11 cellular contexts compared by ENCODE assay signal in the genomic region with DNA sequence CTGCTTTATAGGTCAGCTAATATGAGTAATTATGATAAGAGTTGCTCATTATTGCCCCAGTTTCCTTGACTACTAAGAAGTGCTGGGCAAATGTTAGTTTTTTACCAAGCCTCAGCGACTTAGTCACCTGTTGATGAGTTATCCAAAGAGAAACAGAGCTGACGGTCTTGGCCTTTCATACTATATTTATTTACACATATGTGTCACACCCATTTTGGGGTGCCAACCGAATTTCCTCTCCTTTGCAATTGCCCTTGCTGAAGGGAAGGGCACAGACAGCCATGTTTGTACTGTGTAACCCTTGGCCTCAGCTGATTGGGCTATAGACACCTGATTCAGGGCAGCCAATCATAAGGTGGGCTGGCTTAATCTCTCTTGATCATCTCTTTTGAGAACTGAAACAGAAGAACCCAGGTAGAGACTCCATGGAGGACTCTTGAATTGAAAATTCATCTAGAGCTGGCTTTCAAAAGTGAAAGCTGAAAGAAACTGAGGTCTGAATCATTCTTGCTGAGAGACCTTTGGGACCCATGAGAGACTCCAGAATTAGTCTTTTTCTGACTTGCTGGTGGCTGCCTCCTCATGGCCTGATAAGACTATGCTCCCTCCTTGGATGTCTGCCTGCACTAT.
DNase-seq lines count a peak whose midpoint lies in the region; ATAC-seq, FAIRE-seq and TF ChIP-seq lines count a peak whose summit lies in the region.
"Had no signal": no experiment of that assay in that cellular context is flagged by ENCODE, and none has a peak within 500 bp of the region (broad histone marks: within the 10 kb centered on the region; RNA-seq: fewer than 3 reads in every experiment).

No MANE protein-coding gene starts in this region.

- WGBS in A549 (ENCODE audit: missing lambda C conversion rate), result 0% methylated on average over 3 of the region's 3 CpGs
- 89% methylated on average over 3 of the region's 3 CpGs for WGBS in heart right ventricle, 2 donors
- no CpG with 5 or more reads among the region's 3 CpGs for WGBS in H9 (ENCODE audit: extremely low coverage, insufficient read length, low lambda C conversion rate)
- 43 to 71% methylated on average over 3 of the region's 3 CpGs for WGBS in aorta, 2 donors

- peak overlapping the region; percentile 60 to 71 for H3K27ac ChIP-seq in A549
- H3K27ac ChIP-seq in brain microvascular endothelial cell, result no peak overlapping the region
- H3K27ac ChIP-seq in heart right ventricle, result no peak overlapping the region
- no peak overlapping the region for H3K27ac ChIP-seq in H9 (ENCODE audit: insufficient read length, low read depth, low read length)
- H3K27ac ChIP-seq in aorta (ENCODE audit: low read depth in 1 of 2, low read length in 2 of 2), result no peak overlapping the region
- H3K27ac ChIP-seq: tibial nerve had no signal

- no peak overlapping the region for H3K4ac ChIP-seq in H9 (ENCODE audit: low read depth, low read length)

- no peaks in the 10 kb centered on the region for H3K27me3 ChIP-seq in brain microvascular endothelial cell (replicated peaks)
- H3K27me3 ChIP-seq in heart right ventricle, result peaks cover 0 to 17% (median 0%) of the 10 kb centered on the region in 7 donors
- no peaks in the 10 kb centered on the region for H3K27me3 ChIP-seq in H9 (ENCODE audit: insufficient read depth, low read length)
- no peaks in the 10 kb centered on the region for H3K27me3 ChIP-seq in aorta (ENCODE audit: control insufficient read depth in 1 of 2, insufficient read depth in 2 of 2, low read length in 1 of 2)
- H3K27me3 ChIP-seq: body of pancreas, tibial nerve had no signal

- H3K9me3 ChIP-seq in A549 (no peaks in the 10 kb centered on the region), heart right ventricle (no peaks in the 10 kb centered on the region), H9 (ENCODE audit: control insufficient read depth, low read depth, low read length) (peaks cover 41% of the 10 kb centered on the region), aorta (ENCODE audit: control insufficient read depth, low read length) (no peaks in the 10 kb centered on the region)
- H3K9me3 ChIP-seq: body of pancreas, tibial nerve had no signal

- no peak overlapping the region for H3K14ac ChIP-seq in H9 (ENCODE audit: insufficient read depth, low read length)

- H3K9ac ChIP-seq in H9 (ENCODE audit: extremely low read depth, insufficient read length, low read length), result no peak overlapping the region

- no peak for TF ChIP-seq EP300 in A549 (IDR thresholded peaks at IDR 0.05)

- no peak overlapping the region for H3K18ac ChIP-seq in H9 (ENCODE audit: insufficient read length, low read depth, low read length)

- no peaks in the 10 kb centered on the region for H3K79me1 ChIP-seq in H9 (ENCODE audit: insufficient read depth, low read depth, low read length, poor library complexity, severe bottlenecking)

- CTCF ChIA-PET in A549 (lab: Yijun Ruan, JAX), result interaction anchor here (0.9 kb wide), 1 partner anchor 10 kb away, joined by 3 read pairs; no protein-coding TSS in a partner anchor

- no peak overlapping the region for H2BK15ac ChIP-seq in H9 (ENCODE audit: low read depth, low read length)

- no peaks in the 10 kb centered on the region for H4K20me1 ChIP-seq in H9 (ENCODE audit: control insufficient read depth, insufficient read depth, insufficient read length)

- H3K4me2 ChIP-seq in A549 (peak overlapping the region; percentile 73), H9 (ENCODE audit: insufficient read depth, insufficient read length, low read length) (no peak overlapping the region)

- POLR2A ChIA-PET in A549 (lab: Yijun Ruan, JAX), result interaction anchor here (1.6 kb wide), 1 partner anchor 16 kb away, joined by 18 read pairs; no protein-coding TSS in a partner anchor

- no peaks in the 10 kb centered on the region for H3K23me2 ChIP-seq in H9 (ENCODE audit: insufficient read length, low read depth, low read length, poor library complexity, severe bottlenecking)

- no peak overlapping the region for H3T11ph ChIP-seq in H9 (ENCODE audit: low read length)

- no peak overlapping the region for H2AFZ ChIP-seq in H9 (ENCODE audit: low read length)

- H3K56ac ChIP-seq in H9 (ENCODE audit: insufficient read length, low read depth, low read length), result no peak overlapping the region

- H3K36me3 Mint-ChIP-seq in H9 (ENCODE audit: insufficient read depth in 1 of 3, low read depth in 3 of 3), result peaks cover 0 to 3% (median 0%) of the 10 kb centered on the region in 3 experiments; a peak in 2 of 7 replicates

- H3K4me1 ChIP-seq in A549 (peaks cover 84% of the 10 kb centered on the region), heart right ventricle (peaks cover 0 to 11% (median 4%) of the 10 kb centered on the region in 9 donors), H9 (ENCODE audit: insufficient read depth, low read length) (no peaks in the 10 kb centered on the region), aorta (ENCODE audit: control insufficient read depth in 1 of 2, insufficient read depth in 2 of 2, low read length in 2 of 2) (no peaks in the 10 kb centered on the region)
- H3K4me1 ChIP-seq: tibial nerve had no signal

- no peak overlapping the region for H4K8ac ChIP-seq in H9 (replicated peaks; ENCODE audit: insufficient read length, low read depth, low read length)

- no peak for TF ChIP-seq RAD21 in A549 (conservative IDR thresholded peaks at IDR 0.05 in 1 of 2, IDR thresholded peaks at IDR 0.05 in 1 of 2)

- DNase-seq in A549 (ENCODE audit: low read depth in 1 of 2, low spot score in 1 of 2) (peak; percentile 32 to 85), LoVo (ENCODE audit: low spot score) (peak; percentile 63), brain microvascular endothelial cell (peak; percentile 12), heart right ventricle (no peak), H9 (no peak), aorta (no peak), cortex of kidney (lab: John Stamatoyannopoulos, UW) (no peak)
- DNase-seq: NCI-H1105 treated with DMSO at 0.1 percent for 48 hours had no signal

- ATAC-seq in A549, result peak; percentile 74 to 83
- ATAC-seq in GM19324 (IDR thresholded peaks at IDR 0.05; ENCODE audit: low FRiP score, unreplicated experiment), result peak; percentile 52
- no peak for ATAC-seq in heart right ventricle
- ATAC-seq in aorta (ENCODE audit: low FRiP score), result no peak
- ATAC-seq: body of pancreas had no signal

- H3K4me1 Mint-ChIP-seq in H9, result no peaks in the 10 kb centered on the region

- H4K5ac ChIP-seq in H9 (ENCODE audit: insufficient read length, low read depth, low read length), result no peak overlapping the region

- FAIRE-seq in A549 (lab: Jason Lieb, UNC), result peak; percentile 98

- H2BK120ac ChIP-seq in H9 (ENCODE audit: low read depth, low read length, poor library complexity, severe bottlenecking), result no peak overlapping the region

- no peak overlapping the region for H3K4me3 Mint-ChIP-seq in H9

- no peak for TF ChIP-seq POLR2A in A549 (IDR thresholded peaks at IDR 0.05; ENCODE audit: low read length)

- H3K79me2 ChIP-seq in H9 (ENCODE audit: insufficient read depth, low read length), result no peaks in the 10 kb centered on the region

- H3K27me3 Mint-ChIP-seq in H9 (ENCODE audit: low read depth), result no peaks in the 10 kb centered on the region; the same call in 1 of the 2 replicates

- no peak overlapping the region for H4K91ac ChIP-seq in H9 (ENCODE audit: insufficient read length, low read depth, low read length)

- H3K36me3 ChIP-seq in brain microvascular endothelial cell (replicated peaks) (no peaks in the 10 kb centered on the region), heart right ventricle (no peaks in the 10 kb centered on the region), aorta (ENCODE audit: control insufficient read depth in 1 of 2, insufficient read depth in 2 of 2, low read length in 1 of 2) (no peaks in the 10 kb centered on the region)
- H3K36me3 ChIP-seq: tibial nerve had no signal

- in situ Hi-C loops in brain microvascular endothelial cell (cut with HindIII; ENCODE audit: low pct_ligation_motif_present, low sequenced_read_pairs), result no loop called here

- no peak overlapping the region for H2BK5ac ChIP-seq in H9 (ENCODE audit: insufficient read length, low read length)

- H3K4me3 ChIP-seq in A549 (no peak overlapping the region), brain microvascular endothelial cell (ENCODE audit: low read depth, low read length) (no peak overlapping the region), heart right ventricle (no peak overlapping the region), aorta (ENCODE audit: low read length in 2 of 2) (no peak overlapping the region)
- H3K4me3 ChIP-seq: body of pancreas, tibial nerve had no signal

- no peak overlapping the region for H2BK12ac ChIP-seq in H9 (ENCODE audit: insufficient read length, low read depth, low read length)

- intact Hi-C loops in heart right ventricle (cut with DNase I), result loop anchor here in 1 of 10 donors (10.0 kb wide), 1 partner anchor 104 kb away; no protein-coding TSS in a partner anchor
- intact Hi-C loops in aorta (cut with DNase I), result no loop called here

- no peak overlapping the region for H3K27ac Mint-ChIP-seq in H9

- H3K9me3 Mint-ChIP-seq in H9, result peaks cover 46 to 52% of the 10 kb centered on the region in 2 experiments

- no peak overlapping the region for H2AK5ac ChIP-seq in H9 (ENCODE audit: insufficient read length, low read length)

- H2BK20ac ChIP-seq in H9 (ENCODE audit: low read depth, low read length, poor library complexity, severe bottlenecking), result no peak overlapping the region

- TF ChIP-seq CTCF in A549 (IDR thresholded peaks at IDR 0.05) (no peak), brain microvascular endothelial cell (IDR thresholded peaks at IDR 0.05; ENCODE audit: low read depth, low read length, missing control alignments) (no peak), heart right ventricle (IDR thresholded peaks at IDR 0.05) (no peak), H9 (conservative IDR thresholded peaks at IDR 0.05) (no peak)

- no peak overlapping the region for H3K23ac ChIP-seq in H9 (ENCODE audit: insufficient read length, low read depth, low read length)

TF ChIP-seq in A549, 52 proteins besides CTCF, POLR2A, EP300 and RAD21 (continues in another document):
- no peak for TF ChIP-seq HDAC2 (IDR thresholded peaks at IDR 0.05)
- TF ChIP-seq ZNF302 (CRISPR knock-in tag; IDR thresholded peaks at IDR 0.05), result no peak
- TF ChIP-seq JUNB (IDR thresholded peaks at IDR 0.05), result peak; percentile 50
- TF ChIP-seq EHMT2 (IDR thresholded peaks at IDR 0.05; ENCODE audit: low read depth), result no peak
- TF ChIP-seq JUN (IDR thresholded peaks at IDR 0.05), result peak in 1 of 2 experiments; percentile 34; a peak in 2 of 5 replicates
- peak; percentile 50; the same call in 1 of the 2 replicates for TF ChIP-seq GATA3 (IDR thresholded peaks at IDR 0.05; ENCODE audit: borderline replicate concordance)
- no peak for TF ChIP-seq CBX2 (IDR thresholded peaks at IDR 0.05; ENCODE audit: borderline replicate concordance, low read depth)
- TF ChIP-seq CBX8 (IDR thresholded peaks at IDR 0.05), result no peak
- TF ChIP-seq, protein P1, sequence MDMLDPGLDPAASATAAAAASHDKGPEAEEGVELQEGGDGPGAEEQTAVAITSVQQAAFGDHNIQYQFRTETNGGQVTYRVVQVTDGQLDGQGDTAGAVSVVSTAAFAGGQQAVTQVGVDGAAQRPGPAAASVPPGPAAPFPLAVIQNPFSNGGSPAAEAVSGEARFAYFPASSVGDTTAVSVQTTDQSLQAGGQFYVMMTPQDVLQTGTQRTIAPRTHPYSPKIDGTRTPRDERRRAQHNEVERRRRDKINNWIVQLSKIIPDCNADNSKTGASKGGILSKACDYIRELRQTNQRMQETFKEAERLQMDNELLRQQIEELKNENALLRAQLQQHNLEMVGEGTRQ (IDR thresholded peaks at IDR 0.05), result peak; percentile 56

Comparison
In these comparisons a context has a peak if more than half of its experiments do, and no peak if none do; other contexts are left out.
1. ATAC-seq: peak in A549 (2 of 2) and GM19324 (single experiment); none in heart right ventricle (0 of 8) and aorta (single experiment).
2. DNase-seq: peak in A549 (2 of 2), LoVo (single experiment) and brain microvascular endothelial cell (single experiment); none in heart right ventricle (0 of 2), H9 (single experiment), aorta (0 of 2) and cortex of kidney (single experiment).
3. H3K27ac ChIP-seq: peak in A549 (2 of 2); none in brain microvascular endothelial cell (single experiment), heart right ventricle (0 of 10), H9 (single experiment) and aorta (0 of 2).